22 cellular contexts compared by ENCODE assay signal in genomic region chr4:3686746-3687145, GRCh38.
"Had no signal": no experiment of that assay in that cellular context is flagged by ENCODE, and none has a peak within 500 bp of the region (broad histone marks: within the 10 kb centered on the region; RNA-seq: fewer than 3 reads in every experiment).

No MANE protein-coding gene starts in this region.

- ATAC-seq: effector memory CD8-positive, alpha-beta T cell; left lobe of liver; natural killer cell; sciatic nerve; stimulated activated memory B cell treated with anti-CD40 and anti-IgM and Interleukin-4, amounts not matched to agents 10 μg/mL and 1 μg/mL and 100 μg/mL, for 72 hours; stimulated activated naive CD8-positive, alpha-beta T cell treated with anti-CD3 and anti-CD28 coated beads, Interleukin-15, Interleukin-2, amounts not matched to agents 100 U/mL and 50 U/mL, for 24 hours had no signal

- DNase-seq: cortex of kidney; effector memory CD8-positive, alpha-beta T cell; erythroblast; esophagus squamous epithelium; hypothalamus; natural killer cell; occipital lobe; retina; stimulated activated CD4-positive, alpha-beta T cell treated with anti-CD3 and anti-CD28 coated beads, Interleukin-4, amount 100 ng/mL, for 4 hours; stimulated activated naive CD8-positive, alpha-beta T cell treated with anti-CD3 and anti-CD28 coated beads, Interleukin-15, Interleukin-2, amounts not matched to agents 100 U/mL and 50 U/mL, for 24 hours; substantia nigra; testis; upper lobe of left lung had no signal

- H3K9me3 Mint-ChIP-seq: effector memory CD8-positive, alpha-beta T cell; natural killer cell had no signal

- H3K36me3 ChIP-seq: esophagus squamous epithelium, ovary, spleen, tibial artery, upper lobe of left lung had no signal

- H3K4me3 ChIP-seq: esophagus squamous epithelium, lung, ovary, skin epidermis, spleen, testis, tibial artery, upper lobe of left lung had no signal

- H3K4me3 Mint-ChIP-seq: effector memory CD8-positive, alpha-beta T cell; memory B cell; natural killer cell; stimulated activated memory B cell treated with anti-CD40 and anti-IgM and Interleukin-4, amounts not matched to agents 10 μg/mL and 1 μg/mL and 100 μg/mL, for 72 hours had no signal

- H3K27me3 ChIP-seq: ovary, testis, upper lobe of left lung had no signal

- H3K27ac ChIP-seq: esophagus squamous epithelium, ovary, skin epidermis, spleen, testis, tibial artery, upper lobe of left lung had no signal

- H3K4me1 Mint-ChIP-seq: memory B cell; natural killer cell; stimulated activated memory B cell treated with anti-CD40 and anti-IgM and Interleukin-4, amounts not matched to agents 10 μg/mL and 1 μg/mL and 100 μg/mL, for 72 hours had no signal

- H3K36me3 Mint-ChIP-seq: memory B cell; natural killer cell; stimulated activated memory B cell treated with anti-CD40 and anti-IgM and Interleukin-4, amounts not matched to agents 10 μg/mL and 1 μg/mL and 100 μg/mL, for 72 hours had no signal

- H3K4me1 ChIP-seq: esophagus squamous epithelium, spleen, testis, tibial artery, upper lobe of left lung had no signal

- H3K27ac Mint-ChIP-seq: memory B cell; natural killer cell; stimulated activated memory B cell treated with anti-CD40 and anti-IgM and Interleukin-4, amounts not matched to agents 10 μg/mL and 1 μg/mL and 100 μg/mL, for 72 hours had no signal

- H3K9me3 ChIP-seq: esophagus squamous epithelium, ovary, testis, tibial artery, upper lobe of left lung had no signal
